Comparison of ENCODE assay signal across 1 cellular context in the genomic region with DNA sequence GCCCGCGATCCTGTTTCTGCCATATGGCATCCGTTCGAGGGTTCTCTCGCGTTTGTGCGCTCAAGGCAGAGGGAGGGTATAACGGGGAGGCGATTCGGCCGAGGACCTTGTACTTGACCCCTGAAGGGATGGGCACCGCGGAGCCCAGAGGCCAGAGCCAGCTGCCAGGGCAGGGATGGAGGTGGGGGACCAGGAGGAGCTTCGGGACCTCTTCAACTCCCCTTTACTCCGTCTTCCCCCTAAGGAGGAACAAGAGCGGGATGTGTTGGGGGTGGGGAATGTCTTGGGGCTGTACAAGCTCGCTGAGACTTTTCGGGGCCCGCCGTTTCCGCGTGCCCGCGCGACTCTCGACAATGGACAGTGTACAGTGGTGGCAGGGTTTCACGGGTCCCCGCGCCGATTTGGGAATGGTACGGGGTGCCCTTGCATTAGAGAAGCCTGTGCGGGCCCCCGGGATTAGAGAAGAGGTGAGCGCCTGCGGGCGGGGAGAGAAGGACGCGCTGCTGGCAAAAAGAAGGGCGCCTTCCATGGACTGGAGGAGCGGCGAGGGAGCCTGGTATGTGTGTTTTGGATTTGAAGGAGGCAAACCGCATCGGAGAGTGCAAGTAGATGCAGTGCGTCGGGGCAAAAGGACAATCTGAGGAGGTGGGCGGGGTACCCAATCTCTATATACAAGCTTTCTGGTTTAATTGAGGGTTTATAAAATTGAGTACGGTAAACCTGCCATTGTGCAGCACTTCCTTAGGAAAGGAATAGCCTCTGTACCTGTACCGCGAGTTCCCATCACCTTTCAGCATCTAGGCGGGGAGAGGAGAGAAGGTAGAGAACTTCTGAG.
TF ChIP-seq lines count a peak whose summit lies in the region.

No MANE protein-coding gene starts in this region.

TF ChIP-seq in H1, 55 proteins besides CTCF, POLR2A, EP300 and RAD21 (continued from another document):
- TF ChIP-seq, protein P1, sequence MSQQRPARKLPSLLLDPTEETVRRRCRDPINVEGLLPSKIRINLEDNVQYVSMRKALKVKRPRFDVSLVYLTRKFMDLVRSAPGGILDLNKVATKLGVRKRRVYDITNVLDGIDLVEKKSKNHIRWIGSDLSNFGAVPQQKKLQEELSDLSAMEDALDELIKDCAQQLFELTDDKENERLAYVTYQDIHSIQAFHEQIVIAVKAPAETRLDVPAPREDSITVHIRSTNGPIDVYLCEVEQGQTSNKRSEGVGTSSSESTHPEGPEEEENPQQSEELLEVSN (IDR thresholded peaks at IDR 0.05): peak; percentile 51; the same call in 1 of the 2 replicates
- TF ChIP-seq YY1 (IDR thresholded peaks at IDR 0.05; ENCODE audit: low read depth, low read length): peak; percentile 7; the same call in 1 of the 2 replicates
- TF ChIP-seq GTF2F1 (IDR thresholded peaks at IDR 0.05; ENCODE audit: borderline replicate concordance, low read depth, low read length): no peak
- TF ChIP-seq RBBP5 (IDR thresholded peaks at IDR 0.05; ENCODE audit: borderline replicate concordance, low read depth, low read length): peak; percentile 97
- TF ChIP-seq KDM1A (IDR thresholded peaks at IDR 0.05; ENCODE audit: borderline replicate concordance, low read length): no peak
- peak; percentile 34 to 73; a peak in 1 of 4 replicates for TF ChIP-seq SIN3A (conservative IDR thresholded peaks at IDR 0.05 in 1 of 2, IDR thresholded peaks at IDR 0.05 in 1 of 2; ENCODE audit: low read depth in 1 of 2, low read length in 2 of 2)
- TF ChIP-seq EZH2 (IDR thresholded peaks at IDR 0.05; ENCODE audit: low read depth, low read length, severe bottlenecking): peak; percentile 37
- peak; percentile 81 for TF ChIP-seq TEAD4 (IDR thresholded peaks at IDR 0.05; ENCODE audit: low read depth, low read length)
- TF ChIP-seq ASH2L (IDR thresholded peaks at IDR 0.05; ENCODE audit: low read length): peak; percentile 100
- TF ChIP-seq TCF12 (IDR thresholded peaks at IDR 0.05; ENCODE audit: low read depth, low read length): no peak
- TF ChIP-seq, protein P2, sequence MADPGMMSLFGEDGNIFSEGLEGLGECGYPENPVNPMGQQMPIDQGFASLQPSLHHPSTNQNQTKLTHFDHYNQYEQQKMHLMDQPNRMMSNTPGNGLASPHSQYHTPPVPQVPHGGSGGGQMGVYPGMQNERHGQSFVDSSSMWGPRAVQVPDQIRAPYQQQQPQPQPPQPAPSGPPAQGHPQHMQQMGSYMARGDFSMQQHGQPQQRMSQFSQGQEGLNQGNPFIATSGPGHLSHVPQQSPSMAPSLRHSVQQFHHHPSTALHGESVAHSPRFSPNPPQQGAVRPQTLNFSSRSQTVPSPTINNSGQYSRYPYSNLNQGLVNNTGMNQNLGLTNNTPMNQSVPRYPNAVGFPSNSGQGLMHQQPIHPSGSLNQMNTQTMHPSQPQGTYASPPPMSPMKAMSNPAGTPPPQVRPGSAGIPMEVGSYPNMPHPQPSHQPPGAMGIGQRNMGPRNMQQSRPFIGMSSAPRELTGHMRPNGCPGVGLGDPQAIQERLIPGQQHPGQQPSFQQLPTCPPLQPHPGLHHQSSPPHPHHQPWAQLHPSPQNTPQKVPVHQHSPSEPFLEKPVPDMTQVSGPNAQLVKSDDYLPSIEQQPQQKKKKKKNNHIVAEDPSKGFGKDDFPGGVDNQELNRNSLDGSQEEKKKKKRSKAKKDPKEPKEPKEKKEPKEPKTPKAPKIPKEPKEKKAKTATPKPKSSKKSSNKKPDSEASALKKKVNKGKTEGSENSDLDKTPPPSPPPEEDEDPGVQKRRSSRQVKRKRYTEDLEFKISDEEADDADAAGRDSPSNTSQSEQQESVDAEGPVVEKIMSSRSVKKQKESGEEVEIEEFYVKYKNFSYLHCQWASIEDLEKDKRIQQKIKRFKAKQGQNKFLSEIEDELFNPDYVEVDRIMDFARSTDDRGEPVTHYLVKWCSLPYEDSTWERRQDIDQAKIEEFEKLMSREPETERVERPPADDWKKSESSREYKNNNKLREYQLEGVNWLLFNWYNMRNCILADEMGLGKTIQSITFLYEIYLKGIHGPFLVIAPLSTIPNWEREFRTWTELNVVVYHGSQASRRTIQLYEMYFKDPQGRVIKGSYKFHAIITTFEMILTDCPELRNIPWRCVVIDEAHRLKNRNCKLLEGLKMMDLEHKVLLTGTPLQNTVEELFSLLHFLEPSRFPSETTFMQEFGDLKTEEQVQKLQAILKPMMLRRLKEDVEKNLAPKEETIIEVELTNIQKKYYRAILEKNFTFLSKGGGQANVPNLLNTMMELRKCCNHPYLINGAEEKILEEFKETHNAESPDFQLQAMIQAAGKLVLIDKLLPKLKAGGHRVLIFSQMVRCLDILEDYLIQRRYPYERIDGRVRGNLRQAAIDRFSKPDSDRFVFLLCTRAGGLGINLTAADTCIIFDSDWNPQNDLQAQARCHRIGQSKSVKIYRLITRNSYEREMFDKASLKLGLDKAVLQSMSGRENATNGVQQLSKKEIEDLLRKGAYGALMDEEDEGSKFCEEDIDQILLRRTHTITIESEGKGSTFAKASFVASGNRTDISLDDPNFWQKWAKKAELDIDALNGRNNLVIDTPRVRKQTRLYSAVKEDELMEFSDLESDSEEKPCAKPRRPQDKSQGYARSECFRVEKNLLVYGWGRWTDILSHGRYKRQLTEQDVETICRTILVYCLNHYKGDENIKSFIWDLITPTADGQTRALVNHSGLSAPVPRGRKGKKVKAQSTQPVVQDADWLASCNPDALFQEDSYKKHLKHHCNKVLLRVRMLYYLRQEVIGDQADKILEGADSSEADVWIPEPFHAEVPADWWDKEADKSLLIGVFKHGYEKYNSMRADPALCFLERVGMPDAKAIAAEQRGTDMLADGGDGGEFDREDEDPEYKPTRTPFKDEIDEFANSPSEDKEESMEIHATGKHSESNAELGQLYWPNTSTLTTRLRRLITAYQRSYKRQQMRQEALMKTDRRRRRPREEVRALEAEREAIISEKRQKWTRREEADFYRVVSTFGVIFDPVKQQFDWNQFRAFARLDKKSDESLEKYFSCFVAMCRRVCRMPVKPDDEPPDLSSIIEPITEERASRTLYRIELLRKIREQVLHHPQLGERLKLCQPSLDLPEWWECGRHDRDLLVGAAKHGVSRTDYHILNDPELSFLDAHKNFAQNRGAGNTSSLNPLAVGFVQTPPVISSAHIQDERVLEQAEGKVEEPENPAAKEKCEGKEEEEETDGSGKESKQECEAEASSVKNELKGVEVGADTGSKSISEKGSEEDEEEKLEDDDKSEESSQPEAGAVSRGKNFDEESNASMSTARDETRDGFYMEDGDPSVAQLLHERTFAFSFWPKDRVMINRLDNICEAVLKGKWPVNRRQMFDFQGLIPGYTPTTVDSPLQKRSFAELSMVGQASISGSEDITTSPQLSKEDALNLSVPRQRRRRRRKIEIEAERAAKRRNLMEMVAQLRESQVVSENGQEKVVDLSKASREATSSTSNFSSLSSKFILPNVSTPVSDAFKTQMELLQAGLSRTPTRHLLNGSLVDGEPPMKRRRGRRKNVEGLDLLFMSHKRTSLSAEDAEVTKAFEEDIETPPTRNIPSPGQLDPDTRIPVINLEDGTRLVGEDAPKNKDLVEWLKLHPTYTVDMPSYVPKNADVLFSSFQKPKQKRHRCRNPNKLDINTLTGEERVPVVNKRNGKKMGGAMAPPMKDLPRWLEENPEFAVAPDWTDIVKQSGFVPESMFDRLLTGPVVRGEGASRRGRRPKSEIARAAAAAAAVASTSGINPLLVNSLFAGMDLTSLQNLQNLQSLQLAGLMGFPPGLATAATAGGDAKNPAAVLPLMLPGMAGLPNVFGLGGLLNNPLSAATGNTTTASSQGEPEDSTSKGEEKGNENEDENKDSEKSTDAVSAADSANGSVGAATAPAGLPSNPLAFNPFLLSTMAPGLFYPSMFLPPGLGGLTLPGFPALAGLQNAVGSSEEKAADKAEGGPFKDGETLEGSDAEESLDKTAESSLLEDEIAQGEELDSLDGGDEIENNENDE (IDR thresholded peaks at IDR 0.05; ENCODE audit: insufficient replicate concordance, low read length): no peak
- TF ChIP-seq SP2 (IDR thresholded peaks at IDR 0.05; ENCODE audit: low read length): no peak
- 0 out of 2 replicates have a peak, but pooled peaks have one; percentile 7 for TF ChIP-seq TAF1 (IDR thresholded peaks at IDR 0.05; ENCODE audit: low read depth, low read length)
- no peak for TF ChIP-seq TAF7 (optimal IDR thresholded peaks at IDR 0.05; ENCODE audit: borderline replicate concordance, low read depth, low read length)
- TF ChIP-seq CEBPB (IDR thresholded peaks at IDR 0.05; ENCODE audit: low read depth, low read length): no peak
- TF ChIP-seq KDM4A (IDR thresholded peaks at IDR 0.05; ENCODE audit: low read depth, low read length, severe bottlenecking): peak; percentile 75
- TF ChIP-seq, protein P3, sequence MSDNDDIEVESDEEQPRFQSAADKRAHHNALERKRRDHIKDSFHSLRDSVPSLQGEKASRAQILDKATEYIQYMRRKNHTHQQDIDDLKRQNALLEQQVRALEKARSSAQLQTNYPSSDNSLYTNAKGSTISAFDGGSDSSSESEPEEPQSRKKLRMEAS (IDR thresholded peaks at IDR 0.05): peak; percentile 26
- no peak for TF ChIP-seq EGR1 (IDR thresholded peaks at IDR 0.05; ENCODE audit: borderline replicate concordance, low read depth, low read length)
- TF ChIP-seq ATF3 (IDR thresholded peaks at IDR 0.05; ENCODE audit: insufficient read depth, low read depth, low read length): no peak
